Comparison of ENCODE assay signal across 1 cellular context in genomic region chr16:20538181-20538580, GRCh38.
A peak's percentile ranks its signal among the peaks of the same experiment; 100 is the strongest.
TF ChIP-seq lines count a peak whose summit lies in the region.

No MANE protein-coding gene starts in this region.

TF ChIP-seq in HepG2, 621 proteins besides CTCF, POLR2A, EP300 and RAD21 (continued from another document and continues in another):
- TF ChIP-seq, protein P1, sequence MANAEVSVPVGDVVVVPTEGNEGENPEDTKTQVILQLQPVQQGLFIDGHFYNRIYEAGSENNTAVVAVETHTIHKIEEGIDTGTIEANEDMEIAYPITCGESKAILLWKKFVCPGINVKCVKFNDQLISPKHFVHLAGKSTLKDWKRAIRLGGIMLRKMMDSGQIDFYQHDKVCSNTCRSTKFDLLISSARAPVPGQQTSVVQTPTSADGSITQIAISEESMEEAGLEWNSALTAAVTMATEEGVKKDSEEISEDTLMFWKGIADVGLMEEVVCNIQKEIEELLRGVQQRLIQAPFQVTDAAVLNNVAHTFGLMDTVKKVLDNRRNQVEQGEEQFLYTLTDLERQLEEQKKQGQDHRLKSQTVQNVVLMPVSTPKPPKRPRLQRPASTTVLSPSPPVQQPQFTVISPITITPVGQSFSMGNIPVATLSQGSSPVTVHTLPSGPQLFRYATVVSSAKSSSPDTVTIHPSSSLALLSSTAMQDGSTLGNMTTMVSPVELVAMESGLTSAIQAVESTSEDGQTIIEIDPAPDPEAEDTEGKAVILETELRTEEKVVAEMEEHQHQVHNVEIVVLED (CRISPR knock-in tag; IDR thresholded peaks at IDR 0.05; ENCODE audit: borderline replicate concordance) = no peak
- peak; percentile 93 for TF ChIP-seq CEBPB (IDR thresholded peaks at IDR 0.05; ENCODE audit: borderline replicate concordance, low read depth, low read length)
- TF ChIP-seq ZSCAN22 (CRISPR knock-in tag; IDR thresholded peaks at IDR 0.05) = no peak
- TF ChIP-seq CBX1 (IDR thresholded peaks at IDR 0.05; ENCODE audit: low read depth) = no peak
- 0 out of 2 replicates have a peak, but pooled peaks have one; percentile 37 for TF ChIP-seq NFIC (IDR thresholded peaks at IDR 0.05; ENCODE audit: low read length)
- TF ChIP-seq ZFP37 (CRISPR knock-in tag; IDR thresholded peaks at IDR 0.05; ENCODE audit: borderline replicate concordance) = no peak
- no peak for TF ChIP-seq SRSF4 (IDR thresholded peaks at IDR 0.05; ENCODE audit: low read depth, low read length, poor library complexity, severe bottlenecking)
- no peak for TF ChIP-seq ZBTB20 (CRISPR knock-in tag; IDR thresholded peaks at IDR 0.05; ENCODE audit: borderline replicate concordance, low read depth)
- TF ChIP-seq, protein P2, sequence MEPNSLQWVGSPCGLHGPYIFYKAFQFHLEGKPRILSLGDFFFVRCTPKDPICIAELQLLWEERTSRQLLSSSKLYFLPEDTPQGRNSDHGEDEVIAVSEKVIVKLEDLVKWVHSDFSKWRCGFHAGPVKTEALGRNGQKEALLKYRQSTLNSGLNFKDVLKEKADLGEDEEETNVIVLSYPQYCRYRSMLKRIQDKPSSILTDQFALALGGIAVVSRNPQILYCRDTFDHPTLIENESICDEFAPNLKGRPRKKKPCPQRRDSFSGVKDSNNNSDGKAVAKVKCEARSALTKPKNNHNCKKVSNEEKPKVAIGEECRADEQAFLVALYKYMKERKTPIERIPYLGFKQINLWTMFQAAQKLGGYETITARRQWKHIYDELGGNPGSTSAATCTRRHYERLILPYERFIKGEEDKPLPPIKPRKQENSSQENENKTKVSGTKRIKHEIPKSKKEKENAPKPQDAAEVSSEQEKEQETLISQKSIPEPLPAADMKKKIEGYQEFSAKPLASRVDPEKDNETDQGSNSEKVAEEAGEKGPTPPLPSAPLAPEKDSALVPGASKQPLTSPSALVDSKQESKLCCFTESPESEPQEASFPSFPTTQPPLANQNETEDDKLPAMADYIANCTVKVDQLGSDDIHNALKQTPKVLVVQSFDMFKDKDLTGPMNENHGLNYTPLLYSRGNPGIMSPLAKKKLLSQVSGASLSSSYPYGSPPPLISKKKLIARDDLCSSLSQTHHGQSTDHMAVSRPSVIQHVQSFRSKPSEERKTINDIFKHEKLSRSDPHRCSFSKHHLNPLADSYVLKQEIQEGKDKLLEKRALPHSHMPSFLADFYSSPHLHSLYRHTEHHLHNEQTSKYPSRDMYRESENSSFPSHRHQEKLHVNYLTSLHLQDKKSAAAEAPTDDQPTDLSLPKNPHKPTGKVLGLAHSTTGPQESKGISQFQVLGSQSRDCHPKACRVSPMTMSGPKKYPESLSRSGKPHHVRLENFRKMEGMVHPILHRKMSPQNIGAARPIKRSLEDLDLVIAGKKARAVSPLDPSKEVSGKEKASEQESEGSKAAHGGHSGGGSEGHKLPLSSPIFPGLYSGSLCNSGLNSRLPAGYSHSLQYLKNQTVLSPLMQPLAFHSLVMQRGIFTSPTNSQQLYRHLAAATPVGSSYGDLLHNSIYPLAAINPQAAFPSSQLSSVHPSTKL (CRISPR knock-in tag; IDR thresholded peaks at IDR 0.05) = peak; percentile 66
- TF ChIP-seq TOE1 (CRISPR knock-in tag; IDR thresholded peaks at IDR 0.05) = no peak
- TF ChIP-seq ZMYM2 (CRISPR knock-in tag; IDR thresholded peaks at IDR 0.05) = peak; percentile 55; the same call in 1 of the 2 replicates
- TF ChIP-seq HMG20B (CRISPR knock-in tag; conservative IDR thresholded peaks at IDR 0.05) = no peak
- TF ChIP-seq ZNF616 (CRISPR knock-in tag; IDR thresholded peaks at IDR 0.05; ENCODE audit: low read depth) = no peak
- peak; percentile 59; the same call in 1 of the 2 replicates for TF ChIP-seq GABPB1 (CRISPR knock-in tag; IDR thresholded peaks at IDR 0.05)
- TF ChIP-seq CBFB (CRISPR knock-in tag; IDR thresholded peaks at IDR 0.05) = peak; percentile 41; the same call in 1 of the 2 replicates
- TF ChIP-seq, protein P3, sequence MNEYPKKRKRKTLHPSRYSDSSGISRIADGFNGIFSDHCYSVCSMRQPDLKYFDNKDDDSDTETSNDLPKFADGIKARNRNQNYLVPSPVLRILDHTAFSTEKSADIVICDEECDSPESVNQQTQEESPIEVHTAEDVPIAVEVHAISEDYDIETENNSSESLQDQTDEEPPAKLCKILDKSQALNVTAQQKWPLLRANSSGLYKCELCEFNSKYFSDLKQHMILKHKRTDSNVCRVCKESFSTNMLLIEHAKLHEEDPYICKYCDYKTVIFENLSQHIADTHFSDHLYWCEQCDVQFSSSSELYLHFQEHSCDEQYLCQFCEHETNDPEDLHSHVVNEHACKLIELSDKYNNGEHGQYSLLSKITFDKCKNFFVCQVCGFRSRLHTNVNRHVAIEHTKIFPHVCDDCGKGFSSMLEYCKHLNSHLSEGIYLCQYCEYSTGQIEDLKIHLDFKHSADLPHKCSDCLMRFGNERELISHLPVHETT (CRISPR knock-in tag; conservative IDR thresholded peaks at IDR 0.05) = no peak
- no peak for TF ChIP-seq CC2D1A (CRISPR knock-in tag; IDR thresholded peaks at IDR 0.05)
- TF ChIP-seq NFYC (CRISPR knock-in tag; IDR thresholded peaks at IDR 0.05) = no peak
- TF ChIP-seq STAT5B (CRISPR knock-in tag; IDR thresholded peaks at IDR 0.05) = no peak
- TF ChIP-seq, protein P4, sequence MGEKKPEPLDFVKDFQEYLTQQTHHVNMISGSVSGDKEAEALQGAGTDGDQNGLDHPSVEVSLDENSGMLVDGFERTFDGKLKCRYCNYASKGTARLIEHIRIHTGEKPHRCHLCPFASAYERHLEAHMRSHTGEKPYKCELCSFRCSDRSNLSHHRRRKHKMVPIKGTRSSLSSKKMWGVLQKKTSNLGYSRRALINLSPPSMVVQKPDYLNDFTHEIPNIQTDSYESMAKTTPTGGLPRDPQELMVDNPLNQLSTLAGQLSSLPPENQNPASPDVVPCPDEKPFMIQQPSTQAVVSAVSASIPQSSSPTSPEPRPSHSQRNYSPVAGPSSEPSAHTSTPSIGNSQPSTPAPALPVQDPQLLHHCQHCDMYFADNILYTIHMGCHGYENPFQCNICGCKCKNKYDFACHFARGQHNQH (CRISPR knock-in tag; IDR thresholded peaks at IDR 0.05) = 0 out of 2 replicates have a peak, but pooled peaks have one; percentile 25
- peak; percentile 56; the same call in 1 of the 2 replicates for TF ChIP-seq KAT8 (CRISPR knock-in tag; IDR thresholded peaks at IDR 0.05)
- no peak for TF ChIP-seq SMYD3 (CRISPR knock-in tag; IDR thresholded peaks at IDR 0.05)
- no peak for TF ChIP-seq ZSCAN25 (CRISPR knock-in tag; IDR thresholded peaks at IDR 0.05)
- TF ChIP-seq TSC22D2 (CRISPR knock-in tag; IDR thresholded peaks at IDR 0.05; ENCODE audit: borderline replicate concordance) = no peak
- TF ChIP-seq MBNL3 (CRISPR knock-in tag; conservative IDR thresholded peaks at IDR 0.05) = no peak
- no peak for TF ChIP-seq ZNF317 (CRISPR knock-in tag; IDR thresholded peaks at IDR 0.05)
- TF ChIP-seq CREM (IDR thresholded peaks at IDR 0.05) = peak; percentile 64; the same call in 1 of the 2 replicates
- TF ChIP-seq CREM (CRISPR knock-in tag; IDR thresholded peaks at IDR 0.05) = no peak
- no peak for TF ChIP-seq ZNF296 (CRISPR knock-in tag; conservative IDR thresholded peaks at IDR 0.05)
- TF ChIP-seq ZNF614 (CRISPR knock-in tag; IDR thresholded peaks at IDR 0.05; ENCODE audit: borderline replicate concordance) = no peak; the same call in 1 of the 2 replicates
- no peak for TF ChIP-seq MXI1 (IDR thresholded peaks at IDR 0.05; ENCODE audit: borderline replicate concordance, low read depth, low read length)
- no peak for TF ChIP-seq NPAS2 (CRISPR knock-in tag; IDR thresholded peaks at IDR 0.05; ENCODE audit: borderline replicate concordance)
- no peak for TF ChIP-seq HOXA7 (CRISPR knock-in tag; IDR thresholded peaks at IDR 0.05)
- no peak for TF ChIP-seq ZBTB26 (CRISPR knock-in tag; IDR thresholded peaks at IDR 0.05; ENCODE audit: borderline replicate concordance)
- TF ChIP-seq, protein P5, sequence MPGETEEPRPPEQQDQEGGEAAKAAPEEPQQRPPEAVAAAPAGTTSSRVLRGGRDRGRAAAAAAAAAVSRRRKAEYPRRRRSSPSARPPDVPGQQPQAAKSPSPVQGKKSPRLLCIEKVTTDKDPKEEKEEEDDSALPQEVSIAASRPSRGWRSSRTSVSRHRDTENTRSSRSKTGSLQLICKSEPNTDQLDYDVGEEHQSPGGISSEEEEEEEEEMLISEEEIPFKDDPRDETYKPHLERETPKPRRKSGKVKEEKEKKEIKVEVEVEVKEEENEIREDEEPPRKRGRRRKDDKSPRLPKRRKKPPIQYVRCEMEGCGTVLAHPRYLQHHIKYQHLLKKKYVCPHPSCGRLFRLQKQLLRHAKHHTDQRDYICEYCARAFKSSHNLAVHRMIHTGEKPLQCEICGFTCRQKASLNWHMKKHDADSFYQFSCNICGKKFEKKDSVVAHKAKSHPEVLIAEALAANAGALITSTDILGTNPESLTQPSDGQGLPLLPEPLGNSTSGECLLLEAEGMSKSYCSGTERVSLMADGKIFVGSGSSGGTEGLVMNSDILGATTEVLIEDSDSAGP (CRISPR knock-in tag; IDR thresholded peaks at IDR 0.05; ENCODE audit: borderline replicate concordance) = no peak
- TF ChIP-seq ZNF484 (CRISPR knock-in tag; IDR thresholded peaks at IDR 0.05; ENCODE audit: borderline replicate concordance, low read depth) = no peak
- no peak for TF ChIP-seq PBX3 (CRISPR knock-in tag; IDR thresholded peaks at IDR 0.05; ENCODE audit: borderline replicate concordance)
- TF ChIP-seq RARG (CRISPR knock-in tag; IDR thresholded peaks at IDR 0.05; ENCODE audit: low read depth) = no peak
- 0 out of 2 replicates have a peak, but pooled peaks have one; percentile 46 for TF ChIP-seq RERE (CRISPR knock-in tag; IDR thresholded peaks at IDR 0.05; ENCODE audit: low read depth)
- no peak for TF ChIP-seq ZFY (CRISPR knock-in tag; IDR thresholded peaks at IDR 0.05)
- TF ChIP-seq HNRNPH1 (optimal IDR thresholded peaks at IDR 0.05; ENCODE audit: low read depth, low read length) = no peak
- TF ChIP-seq NFKB2 (CRISPR knock-in tag; IDR thresholded peaks at IDR 0.05; ENCODE audit: borderline replicate concordance) = no peak
- TF ChIP-seq, protein P6, sequence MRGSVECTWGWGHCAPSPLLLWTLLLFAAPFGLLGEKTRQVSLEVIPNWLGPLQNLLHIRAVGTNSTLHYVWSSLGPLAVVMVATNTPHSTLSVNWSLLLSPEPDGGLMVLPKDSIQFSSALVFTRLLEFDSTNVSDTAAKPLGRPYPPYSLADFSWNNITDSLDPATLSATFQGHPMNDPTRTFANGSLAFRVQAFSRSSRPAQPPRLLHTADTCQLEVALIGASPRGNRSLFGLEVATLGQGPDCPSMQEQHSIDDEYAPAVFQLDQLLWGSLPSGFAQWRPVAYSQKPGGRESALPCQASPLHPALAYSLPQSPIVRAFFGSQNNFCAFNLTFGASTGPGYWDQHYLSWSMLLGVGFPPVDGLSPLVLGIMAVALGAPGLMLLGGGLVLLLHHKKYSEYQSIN (CRISPR knock-in tag; IDR thresholded peaks at IDR 0.05; ENCODE audit: borderline replicate concordance) = no peak
- no peak for TF ChIP-seq SNAI1 (CRISPR knock-in tag; IDR thresholded peaks at IDR 0.05; ENCODE audit: borderline replicate concordance)
- no peak for TF ChIP-seq ZNF761 (CRISPR knock-in tag; conservative IDR thresholded peaks at IDR 0.05)
